In the genomic region with DNA sequence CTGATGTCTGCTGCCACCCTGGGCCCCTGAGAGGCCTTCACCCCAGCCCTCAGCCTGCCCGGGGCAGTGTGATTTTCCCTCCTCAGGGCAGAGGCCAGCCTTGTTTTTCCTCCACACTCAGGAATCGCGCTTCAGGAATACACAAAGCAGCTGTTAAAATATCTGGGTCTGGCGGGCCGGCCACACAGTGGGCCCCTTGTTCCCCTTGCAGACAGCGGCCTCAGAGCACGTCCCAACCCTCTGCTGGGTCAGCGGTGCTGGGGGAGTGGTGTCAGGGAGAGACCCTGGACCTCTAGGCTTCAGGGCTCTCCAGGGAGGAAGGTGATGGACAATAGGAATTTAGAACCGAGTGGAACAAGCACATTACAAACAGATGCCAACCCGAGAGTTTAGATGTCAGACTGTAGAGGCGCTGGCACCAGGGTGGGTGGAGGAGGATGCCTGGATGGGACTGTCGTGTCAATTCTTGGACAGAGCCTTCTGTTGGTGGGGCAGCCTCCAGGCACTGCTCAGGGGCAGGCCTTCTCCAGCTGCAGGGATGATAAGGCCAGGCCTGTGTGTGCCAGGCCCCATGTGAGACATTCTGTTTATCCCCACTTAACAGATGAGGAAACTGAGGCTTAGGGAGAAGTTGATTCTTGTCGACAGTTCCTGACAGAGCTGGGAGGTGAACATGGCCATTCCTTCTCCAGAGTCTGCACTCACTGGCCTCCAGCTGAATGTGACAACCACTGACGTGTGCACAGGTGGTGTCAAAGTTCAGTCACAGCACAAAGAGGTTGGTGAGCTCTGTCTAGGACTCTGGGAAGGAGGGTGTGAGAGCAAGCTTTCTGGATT, we compare ENCODE assay signal across 1 cellular context.
TF ChIP-seq lines count a peak whose summit lies in the region.

No MANE protein-coding gene starts in this region.

TF ChIP-seq in HepG2, 621 proteins besides CTCF, POLR2A, EP300 and RAD21 (continued from another document and continues in another):
- TF ChIP-seq, protein P1, sequence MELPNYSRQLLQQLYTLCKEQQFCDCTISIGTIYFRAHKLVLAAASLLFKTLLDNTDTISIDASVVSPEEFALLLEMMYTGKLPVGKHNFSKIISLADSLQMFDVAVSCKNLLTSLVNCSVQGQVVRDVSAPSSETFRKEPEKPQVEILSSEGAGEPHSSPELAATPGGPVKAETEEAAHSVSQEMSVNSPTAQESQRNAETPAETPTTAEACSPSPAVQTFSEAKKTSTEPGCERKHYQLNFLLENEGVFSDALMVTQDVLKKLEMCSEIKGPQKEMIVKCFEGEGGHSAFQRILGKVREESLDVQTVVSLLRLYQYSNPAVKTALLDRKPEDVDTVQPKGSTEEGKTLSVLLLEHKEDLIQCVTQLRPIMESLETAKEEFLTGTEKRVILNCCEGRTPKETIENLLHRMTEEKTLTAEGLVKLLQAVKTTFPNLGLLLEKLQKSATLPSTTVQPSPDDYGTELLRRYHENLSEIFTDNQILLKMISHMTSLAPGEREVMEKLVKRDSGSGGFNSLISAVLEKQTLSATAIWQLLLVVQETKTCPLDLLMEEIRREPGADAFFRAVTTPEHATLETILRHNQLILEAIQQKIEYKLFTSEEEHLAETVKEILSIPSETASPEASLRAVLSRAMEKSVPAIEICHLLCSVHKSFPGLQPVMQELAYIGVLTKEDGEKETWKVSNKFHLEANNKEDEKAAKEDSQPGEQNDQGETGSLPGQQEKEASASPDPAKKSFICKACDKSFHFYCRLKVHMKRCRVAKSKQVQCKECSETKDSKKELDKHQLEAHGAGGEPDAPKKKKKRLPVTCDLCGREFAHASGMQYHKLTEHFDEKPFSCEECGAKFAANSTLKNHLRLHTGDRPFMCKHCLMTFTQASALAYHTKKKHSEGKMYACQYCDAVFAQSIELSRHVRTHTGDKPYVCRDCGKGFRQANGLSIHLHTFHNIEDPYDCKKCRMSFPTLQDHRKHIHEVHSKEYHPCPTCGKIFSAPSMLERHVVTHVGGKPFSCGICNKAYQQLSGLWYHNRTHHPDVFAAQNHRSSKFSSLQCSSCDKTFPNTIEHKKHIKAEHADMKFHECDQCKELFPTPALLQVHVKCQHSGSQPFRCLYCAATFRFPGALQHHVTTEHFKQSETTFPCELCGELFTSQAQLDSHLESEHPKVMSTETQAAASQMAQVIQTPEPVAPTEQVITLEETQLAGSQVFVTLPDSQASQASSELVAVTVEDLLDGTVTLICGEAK (IDR thresholded peaks at IDR 0.05) = no peak
- TF ChIP-seq, protein P1 (CRISPR knock-in tag; IDR thresholded peaks at IDR 0.05) = no peak
- TF ChIP-seq IRF9 (CRISPR knock-in tag; IDR thresholded peaks at IDR 0.05; ENCODE audit: borderline replicate concordance) (no peak), HMGXB3 (CRISPR knock-in tag; IDR thresholded peaks at IDR 0.05; ENCODE audit: borderline replicate concordance) (no peak), MTF1 (CRISPR knock-in tag; IDR thresholded peaks at IDR 0.05) (no peak), THRA (CRISPR knock-in tag; IDR thresholded peaks at IDR 0.05; ENCODE audit: borderline replicate concordance) (no peak), RFXANK (CRISPR knock-in tag; IDR thresholded peaks at IDR 0.05) (no peak), KDM6A (CRISPR knock-in tag; IDR thresholded peaks at IDR 0.05; ENCODE audit: low read depth) (no peak), MTA3 (CRISPR knock-in tag; IDR thresholded peaks at IDR 0.05) (no peak), ZNF775 (CRISPR knock-in tag; IDR thresholded peaks at IDR 0.05; ENCODE audit: borderline replicate concordance) (no peak), NAIF1 (CRISPR knock-in tag; IDR thresholded peaks at IDR 0.05; ENCODE audit: borderline replicate concordance) (no peak), TBP (CRISPR knock-in tag; IDR thresholded peaks at IDR 0.05) (no peak), ZNF569 (CRISPR knock-in tag; IDR thresholded peaks at IDR 0.05; ENCODE audit: borderline replicate concordance) (no peak), ZNF260 (CRISPR knock-in tag; IDR thresholded peaks at IDR 0.05; ENCODE audit: borderline replicate concordance, low read depth) (no peak), SMARCE1 (IDR thresholded peaks at IDR 0.05; ENCODE audit: borderline replicate concordance) (no peak), RFX3 (CRISPR knock-in tag; IDR thresholded peaks at IDR 0.05) (no peak), TOE1 (CRISPR knock-in tag; IDR thresholded peaks at IDR 0.05) (no peak), TBX2 (CRISPR knock-in tag; IDR thresholded peaks at IDR 0.05; ENCODE audit: borderline replicate concordance) (peak; percentile 38; the same call in 1 of the 2 replicates), MNT (IDR thresholded peaks at IDR 0.05) (no peak), ZMYM2 (CRISPR knock-in tag; IDR thresholded peaks at IDR 0.05) (no peak), HNRNPL (IDR thresholded peaks at IDR 0.05; ENCODE audit: low read depth, low read length) (peak; percentile 84), ZSCAN20 (CRISPR knock-in tag; IDR thresholded peaks at IDR 0.05; ENCODE audit: borderline replicate concordance) (no peak), FOXC1 (CRISPR knock-in tag; IDR thresholded peaks at IDR 0.05; ENCODE audit: borderline replicate concordance) (peak; percentile 32; the same call in 1 of the 2 replicates), ZNF772 (CRISPR knock-in tag; IDR thresholded peaks at IDR 0.05) (0 out of 2 replicates have a peak, but pooled peaks have one; percentile 36), TGIF2 (CRISPR knock-in tag; IDR thresholded peaks at IDR 0.05) (peak; percentile 87), TRIM24 (CRISPR knock-in tag; IDR thresholded peaks at IDR 0.05) (no peak), HOXA7 (CRISPR knock-in tag; IDR thresholded peaks at IDR 0.05) (no peak), BHLHE40 (IDR thresholded peaks at IDR 0.05; ENCODE audit: low read length) (0 out of 2 replicates have a peak, but pooled peaks have one; percentile 14), ZBTB7B (CRISPR knock-in tag; IDR thresholded peaks at IDR 0.05) (no peak), RFX5 (IDR thresholded peaks at IDR 0.05; ENCODE audit: low read depth, low read length) (peak; percentile 72; the same call in 1 of the 2 replicates)
- TF ChIP-seq, protein P2, sequence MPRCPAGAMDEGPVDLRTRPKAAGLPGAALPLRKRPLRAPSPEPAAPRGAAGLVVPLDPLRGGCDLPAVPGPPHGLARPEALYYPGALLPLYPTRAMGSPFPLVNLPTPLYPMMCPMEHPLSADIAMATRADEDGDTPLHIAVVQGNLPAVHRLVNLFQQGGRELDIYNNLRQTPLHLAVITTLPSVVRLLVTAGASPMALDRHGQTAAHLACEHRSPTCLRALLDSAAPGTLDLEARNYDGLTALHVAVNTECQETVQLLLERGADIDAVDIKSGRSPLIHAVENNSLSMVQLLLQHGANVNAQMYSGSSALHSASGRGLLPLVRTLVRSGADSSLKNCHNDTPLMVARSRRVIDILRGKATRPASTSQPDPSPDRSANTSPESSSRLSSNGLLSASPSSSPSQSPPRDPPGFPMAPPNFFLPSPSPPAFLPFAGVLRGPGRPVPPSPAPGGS (CRISPR knock-in tag; IDR thresholded peaks at IDR 0.05) = no peak
- TF ChIP-seq, protein P3, sequence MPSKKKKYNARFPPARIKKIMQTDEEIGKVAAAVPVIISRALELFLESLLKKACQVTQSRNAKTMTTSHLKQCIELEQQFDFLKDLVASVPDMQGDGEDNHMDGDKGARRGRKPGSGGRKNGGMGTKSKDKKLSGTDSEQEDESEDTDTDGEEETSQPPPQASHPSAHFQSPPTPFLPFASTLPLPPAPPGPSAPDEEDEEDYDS (CRISPR knock-in tag; IDR thresholded peaks at IDR 0.05) = no peak
- TF ChIP-seq, protein P4, sequence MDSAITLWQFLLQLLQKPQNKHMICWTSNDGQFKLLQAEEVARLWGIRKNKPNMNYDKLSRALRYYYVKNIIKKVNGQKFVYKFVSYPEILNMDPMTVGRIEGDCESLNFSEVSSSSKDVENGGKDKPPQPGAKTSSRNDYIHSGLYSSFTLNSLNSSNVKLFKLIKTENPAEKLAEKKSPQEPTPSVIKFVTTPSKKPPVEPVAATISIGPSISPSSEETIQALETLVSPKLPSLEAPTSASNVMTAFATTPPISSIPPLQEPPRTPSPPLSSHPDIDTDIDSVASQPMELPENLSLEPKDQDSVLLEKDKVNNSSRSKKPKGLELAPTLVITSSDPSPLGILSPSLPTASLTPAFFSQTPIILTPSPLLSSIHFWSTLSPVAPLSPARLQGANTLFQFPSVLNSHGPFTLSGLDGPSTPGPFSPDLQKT (CRISPR knock-in tag; IDR thresholded peaks at IDR 0.05; ENCODE audit: borderline replicate concordance) = no peak
